8 cellular contexts compared by ENCODE assay signal in the genomic region with DNA sequence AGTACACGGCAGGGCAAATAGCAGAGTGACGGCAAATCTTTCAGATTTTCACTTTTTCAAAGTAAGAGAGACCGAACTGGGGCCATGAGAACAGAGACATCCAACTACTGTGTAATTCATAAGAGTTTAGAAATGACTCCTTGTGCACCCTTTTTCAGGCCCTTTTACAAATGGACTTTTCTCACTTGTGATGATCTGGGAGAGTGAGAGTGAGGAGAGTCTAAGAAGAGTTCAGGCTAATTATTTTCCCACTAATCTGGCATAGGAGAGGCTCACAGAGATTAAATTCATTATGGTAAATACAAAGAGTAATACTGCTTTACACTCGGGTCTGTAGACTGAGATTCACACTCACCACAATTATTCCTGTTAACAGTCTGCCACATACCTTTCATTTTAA. TPM values are rescaled to one million over a fixed set of nuclear protein-coding genes. Genes with fewer than 3 reads are reported as not detected.
DNase-seq lines count a peak whose midpoint lies in the region; ATAC-seq and TF ChIP-seq lines count a peak whose summit lies in the region.

No MANE protein-coding gene starts in this region.

- H3K36me3 ChIP-seq in stomach = peaks cover 0 to 10% (median 8%) of the 10 kb centered on the region in 4 donors

- peak overlapping the region in 4 of 5 donors; percentile 89 to 95 (median 94) for H3K27ac ChIP-seq in stomach

- TF ChIP-seq POLR2A in stomach (IDR thresholded peaks at IDR 0.05) = no peak

- H3K27ac Mint-ChIP-seq in activated CD8-positive, alpha-beta memory T cell treated with anti-CD3 and anti-CD28 coated beads, Interleukin-2, amount 10 ng/mL, durations not matched to agents 7 days and 5 days = peak overlapping the region; percentile 92
- H3K27ac Mint-ChIP-seq in WTC11 = peak overlapping the region; percentile 68

- peaks cover 27% of the 10 kb centered on the region for H3K36me3 Mint-ChIP-seq in activated CD8-positive, alpha-beta memory T cell treated with anti-CD3 and anti-CD28 coated beads, Interleukin-2, amount 10 ng/mL, durations not matched to agents 7 days and 5 days
- peaks cover 37% of the 10 kb centered on the region for H3K36me3 Mint-ChIP-seq in WTC11

- no peaks in the 10 kb centered on the region for H3K27me3 ChIP-seq in stomach

- TF ChIP-seq EP300 in stomach (IDR thresholded peaks at IDR 0.05) = no peak

- CTCF ChIA-PET in activated CD8-positive, alpha-beta memory T cell treated with anti-CD3 and anti-CD28 coated beads, Interleukin-2, amount 10 ng/mL, durations not matched to agents 7 days and 5 days (lab: Charles Lee) = no interaction called here
- CTCF ChIA-PET in WTC11 (lab: Charles Lee) = no interaction called here

- H3K9me3 Mint-ChIP-seq in activated CD8-positive, alpha-beta memory T cell treated with anti-CD3 and anti-CD28 coated beads, Interleukin-2, amount 10 ng/mL, durations not matched to agents 7 days and 5 days (ENCODE audit: low read depth) = no peaks in the 10 kb centered on the region
- no peaks in the 10 kb centered on the region for H3K9me3 Mint-ChIP-seq in WTC11

- H3K27me3 Mint-ChIP-seq in activated CD8-positive, alpha-beta memory T cell treated with anti-CD3 and anti-CD28 coated beads, Interleukin-2, amount 10 ng/mL, durations not matched to agents 7 days and 5 days = peaks cover 13% of the 10 kb centered on the region
- H3K27me3 Mint-ChIP-seq in WTC11 (ENCODE audit: low read depth) = no peaks in the 10 kb centered on the region

- POLR2A ChIA-PET in WTC11 (lab: Charles Lee) = interaction anchor here (3.5 kb wide), 1 partner anchor 24 kb away, joined by 61 read pairs; a partner anchor contains a TSS

- H3K4me3 ChIP-seq in iPS-11a (ENCODE audit: low read depth, low read length) = peak overlapping the region; percentile 22
- H3K4me3 ChIP-seq in stomach = peak overlapping the region in 2 of 4 donors; percentile 87 to 88

- H3K4me1 Mint-ChIP-seq in activated CD8-positive, alpha-beta memory T cell treated with anti-CD3 and anti-CD28 coated beads, Interleukin-2, amount 10 ng/mL, durations not matched to agents 7 days and 5 days = peaks cover 34% of the 10 kb centered on the region
- H3K4me1 Mint-ChIP-seq in WTC11 = peaks cover 44% of the 10 kb centered on the region

- DNase-seq in activated CD8-positive, alpha-beta memory T cell treated with anti-CD3 and anti-CD28 coated beads, Interleukin-2, amount 10 ng/mL, durations not matched to agents 7 days and 5 days = no peak
- DNase-seq in activated CD8-positive, alpha-beta memory T cell treated with anti-CD3 and anti-CD28 coated beads, Interleukin-2, amount 50 U/mL, for 48 hours = no peak
- DNase-seq in WTC11 (ENCODE audit: low spot score) (no peak), stomach (no peak), ureter (ENCODE audit: low spot score) (no peak)

- peak overlapping the region; percentile 92 for H3K4me3 Mint-ChIP-seq in activated CD8-positive, alpha-beta memory T cell treated with anti-CD3 and anti-CD28 coated beads, Interleukin-2, amount 10 ng/mL, durations not matched to agents 7 days and 5 days
- peak overlapping the region; percentile 95 for H3K4me3 Mint-ChIP-seq in WTC11

- TF ChIP-seq CTCF in WTC11 (IDR thresholded peaks at IDR 0.05) = no peak
- no peak for TF ChIP-seq CTCF in stomach (IDR thresholded peaks at IDR 0.05)

- intact Hi-C loops in stomach (cut with DNase I; ENCODE audit: low total_unique reads) = no loop called here

- no peaks in the 10 kb centered on the region for H3K9me3 ChIP-seq in stomach

- H3K4me1 ChIP-seq in stomach = peaks cover 22 to 62% (median 35%) of the 10 kb centered on the region in 4 donors

- ATAC-seq in activated CD8-positive, alpha-beta memory T cell treated with anti-CD3 and anti-CD28 coated beads, Interleukin-2, amount 10 ng/mL, durations not matched to agents 7 days and 5 days = no peak
- ATAC-seq in WTC11 (no peak), GM18909 (IDR thresholded peaks at IDR 0.05; ENCODE audit: poor library complexity, unreplicated experiment) (no peak), HG03095 (IDR thresholded peaks at IDR 0.05; ENCODE audit: unreplicated experiment) (no peak)

- 73 to 81% (median 80%) methylated on average over 4 of the region's 4 CpGs for WGBS in stomach, 5 donors

TF ChIP-seq in WTC11, 78 proteins besides CTCF, POLR2A, EP300 and RAD21:
- TF ChIP-seq ZNF121 (CRISPR knock-in tag; IDR thresholded peaks at IDR 0.05) (no peak), ZNF423 (CRISPR knock-in tag; IDR thresholded peaks at IDR 0.05) (no peak), PRRX2 (CRISPR knock-in tag; IDR thresholded peaks at IDR 0.05) (no peak), ELF4 (CRISPR knock-in tag; IDR thresholded peaks at IDR 0.05; ENCODE audit: low read depth) (no peak), HMGA2 (CRISPR knock-in tag; IDR thresholded peaks at IDR 0.05) (no peak), NR1H2 (CRISPR knock-in tag; IDR thresholded peaks at IDR 0.05) (no peak), ETV6 (CRISPR knock-in tag; IDR thresholded peaks at IDR 0.05) (no peak)

RNA-seq across cellular contexts. Expression of a gene that starts 0.9 kb away (rescaled TPM):
- total RNA-seq in activated CD8-positive, alpha-beta memory T cell treated with anti-CD3 and anti-CD28 coated beads, Interleukin-2, amount 10 ng/mL, durations not matched to agents 7 days and 5 days = 100 to 1,000 TPM; 122 to 144 TPM
- 395 to 438 TPM (median 433 TPM) in 3 replicates for total RNA-seq in WTC11 (2021)
- 100 to 1,000 TPM in 3 of 5 donors, 10 to 100 TPM in 2; 57.1 to 196 (median 131) TPM for total RNA-seq in stomach
- 100 to 1,000 TPM; 103 to 252 (median 122) TPM for polyA plus RNA-seq in stomach
- 159 TPM for total RNA-seq in ureter

RNA-seq across cellular contexts. Expression of a gene that starts 23.4 kb away (rescaled TPM):
- 10 to 100 TPM; 42.7 to 43.9 TPM for total RNA-seq in activated CD8-positive, alpha-beta memory T cell treated with anti-CD3 and anti-CD28 coated beads, Interleukin-2, amount 10 ng/mL, durations not matched to agents 7 days and 5 days
- 68.5 to 73.4 TPM (median 69.4 TPM) in 3 replicates for total RNA-seq in WTC11 (2021)
- total RNA-seq in stomach = 10 to 100 TPM in 2 of 5 donors, 1 to 10 TPM in 2, not detected in 1; 1.2 to 15.1 (median 9.0) TPM
- polyA plus RNA-seq in stomach = 1 to 10 TPM; 5.7 to 8.4 (median 5.9) TPM
- total RNA-seq in ureter = 28.1 TPM

RNA-seq across cellular contexts. Expression of a gene that starts 23.9 kb away (rescaled TPM):
- 10 to 100 TPM; 82.2 to 87.7 TPM for total RNA-seq in activated CD8-positive, alpha-beta memory T cell treated with anti-CD3 and anti-CD28 coated beads, Interleukin-2, amount 10 ng/mL, durations not matched to agents 7 days and 5 days
- total RNA-seq in WTC11 (2021) (69.1 to 78.5 TPM (median 73.3 TPM) in 3 replicates), stomach (10 to 100 TPM in 2 of 5 donors, 1 to 10 TPM in 3; 1.7 to 37.5 (median 5.8) TPM), ureter (0.31 TPM)
- 1 to 10 TPM in 2 of 3 donors, under 1 TPM in 1; 0.15 to 3.6 (median 2.9) TPM for polyA plus RNA-seq in stomach
